1 cellular context compared by ENCODE assay signal in genomic region chr6:52598123-52598823, GRCh38.
TF ChIP-seq lines count a peak whose summit lies in the region.

No MANE protein-coding gene starts in this region.

TF ChIP-seq in K562, 482 proteins besides CTCF, POLR2A, EP300 and RAD21 (continued from another document and continues in another):
- TF ChIP-seq CUX1 (CRISPR knock-in tag; IDR thresholded peaks at IDR 0.05) (no peak), ZNF449 (CRISPR knock-in tag; IDR thresholded peaks at IDR 0.05) (no peak), HDAC3 (IDR thresholded peaks at IDR 0.05; ENCODE audit: borderline replicate concordance, partially characterized antibody) (no peak), HNRNPUL1 (IDR thresholded peaks at IDR 0.05; ENCODE audit: low read length) (no peak), CBFA2T3 (IDR thresholded peaks at IDR 0.05) (no peak), GTF2E2 (tag; IDR thresholded peaks at IDR 0.05) (0 out of 2 replicates have a peak, but pooled peaks have one; percentile 24), GATAD2B (IDR thresholded peaks at IDR 0.05; ENCODE audit: borderline replicate concordance) (0 out of 2 replicates have a peak, but pooled peaks have one; percentile 73), MED1 (CRISPR knock-in tag; IDR thresholded peaks at IDR 0.05; ENCODE audit: borderline replicate concordance) (no peak), EZH2 (IDR thresholded peaks at IDR 0.05; ENCODE audit: borderline replicate concordance, low read depth, low read length) (no peak), NRF1 (conservative IDR thresholded peaks at IDR 0.05 in 1 of 2, IDR thresholded peaks at IDR 0.05 in 1 of 2) (peak in 1 of 2 experiments; percentile 25; a peak in 2 of 4 replicates), DLX4 (CRISPR knock-in tag; IDR thresholded peaks at IDR 0.05) (no peak), PHF8 (IDR thresholded peaks at IDR 0.05; ENCODE audit: borderline replicate concordance, low read length) (no peak; the same call in 1 of the 2 replicates), ZNF175 (CRISPR knock-in tag; IDR thresholded peaks at IDR 0.05; ENCODE audit: low read depth) (0 out of 2 replicates have a peak, but pooled peaks have one; percentile 51), RERE (CRISPR knock-in tag; IDR thresholded peaks at IDR 0.05; ENCODE audit: borderline replicate concordance) (no peak), SIN3A (IDR thresholded peaks at IDR 0.05; ENCODE audit: borderline replicate concordance in 2 of 2, control insufficient read depth in 1 of 2, low read depth in 2 of 2, low read length in 2 of 2) (0 out of 4 replicates have a peak, but pooled peaks of 1 of the 2 experiments have one; percentile 23), CBX1 (IDR thresholded peaks at IDR 0.05; ENCODE audit: low read depth) (0 out of 2 replicates have a peak, but pooled peaks have one; percentile 27), ZNF274 (IDR thresholded peaks at IDR 0.05; ENCODE audit: borderline replicate concordance, low read depth, low read length) (no peak), TGIF2 (CRISPR knock-in tag; IDR thresholded peaks at IDR 0.05) (no peak), ZNF780A (CRISPR knock-in tag; IDR thresholded peaks at IDR 0.05) (no peak), ZNF639 (CRISPR knock-in tag; conservative IDR thresholded peaks at IDR 0.05 in 1 of 2, IDR thresholded peaks at IDR 0.05 in 1 of 2) (no peak), WHSC1 (IDR thresholded peaks at IDR 0.05; ENCODE audit: low read length) (no peak), SRSF7 (optimal IDR thresholded peaks at IDR 0.05; ENCODE audit: low read depth, low read length) (no peak), SLC30A9 (CRISPR knock-in tag; IDR thresholded peaks at IDR 0.05) (no peak), PURB (CRISPR knock-in tag; IDR thresholded peaks at IDR 0.05; ENCODE audit: low read depth) (no peak), HDAC6 (IDR thresholded peaks at IDR 0.05; ENCODE audit: low read depth, low read length) (no peak), POLR2AphosphoS5 (IDR thresholded peaks at IDR 0.05; ENCODE audit: control insufficient read depth, insufficient read depth, low read depth, low read length) (peak; percentile 59), ZSCAN29 (IDR thresholded peaks at IDR 0.05) (no peak), STAG1 (CRISPR knock-in tag; IDR thresholded peaks at IDR 0.05; ENCODE audit: borderline replicate concordance) (no peak), SMARCE1 (IDR thresholded peaks at IDR 0.05) (no peak), ZNF445 (CRISPR knock-in tag; IDR thresholded peaks at IDR 0.05; ENCODE audit: low read depth) (no peak), ARHGAP35 (IDR thresholded peaks at IDR 0.05; ENCODE audit: partially characterized antibody) (no peak), SMAD4 (CRISPR knock-in tag; conservative IDR thresholded peaks at IDR 0.05) (peak; percentile 37; the same call in 1 of the 2 replicates), ZNF77 (CRISPR knock-in tag; IDR thresholded peaks at IDR 0.05) (no peak), HMG20B (CRISPR knock-in tag; IDR thresholded peaks at IDR 0.05) (no peak)
- TF ChIP-seq, protein P1, sequence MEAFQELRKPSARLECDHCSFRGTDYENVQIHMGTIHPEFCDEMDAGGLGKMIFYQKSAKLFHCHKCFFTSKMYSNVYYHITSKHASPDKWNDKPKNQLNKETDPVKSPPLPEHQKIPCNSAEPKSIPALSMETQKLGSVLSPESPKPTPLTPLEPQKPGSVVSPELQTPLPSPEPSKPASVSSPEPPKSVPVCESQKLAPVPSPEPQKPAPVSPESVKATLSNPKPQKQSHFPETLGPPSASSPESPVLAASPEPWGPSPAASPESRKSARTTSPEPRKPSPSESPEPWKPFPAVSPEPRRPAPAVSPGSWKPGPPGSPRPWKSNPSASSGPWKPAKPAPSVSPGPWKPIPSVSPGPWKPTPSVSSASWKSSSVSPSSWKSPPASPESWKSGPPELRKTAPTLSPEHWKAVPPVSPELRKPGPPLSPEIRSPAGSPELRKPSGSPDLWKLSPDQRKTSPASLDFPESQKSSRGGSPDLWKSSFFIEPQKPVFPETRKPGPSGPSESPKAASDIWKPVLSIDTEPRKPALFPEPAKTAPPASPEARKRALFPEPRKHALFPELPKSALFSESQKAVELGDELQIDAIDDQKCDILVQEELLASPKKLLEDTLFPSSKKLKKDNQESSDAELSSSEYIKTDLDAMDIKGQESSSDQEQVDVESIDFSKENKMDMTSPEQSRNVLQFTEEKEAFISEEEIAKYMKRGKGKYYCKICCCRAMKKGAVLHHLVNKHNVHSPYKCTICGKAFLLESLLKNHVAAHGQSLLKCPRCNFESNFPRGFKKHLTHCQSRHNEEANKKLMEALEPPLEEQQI (IDR thresholded peaks at IDR 0.05): no peak
- TF ChIP-seq, protein P2, sequence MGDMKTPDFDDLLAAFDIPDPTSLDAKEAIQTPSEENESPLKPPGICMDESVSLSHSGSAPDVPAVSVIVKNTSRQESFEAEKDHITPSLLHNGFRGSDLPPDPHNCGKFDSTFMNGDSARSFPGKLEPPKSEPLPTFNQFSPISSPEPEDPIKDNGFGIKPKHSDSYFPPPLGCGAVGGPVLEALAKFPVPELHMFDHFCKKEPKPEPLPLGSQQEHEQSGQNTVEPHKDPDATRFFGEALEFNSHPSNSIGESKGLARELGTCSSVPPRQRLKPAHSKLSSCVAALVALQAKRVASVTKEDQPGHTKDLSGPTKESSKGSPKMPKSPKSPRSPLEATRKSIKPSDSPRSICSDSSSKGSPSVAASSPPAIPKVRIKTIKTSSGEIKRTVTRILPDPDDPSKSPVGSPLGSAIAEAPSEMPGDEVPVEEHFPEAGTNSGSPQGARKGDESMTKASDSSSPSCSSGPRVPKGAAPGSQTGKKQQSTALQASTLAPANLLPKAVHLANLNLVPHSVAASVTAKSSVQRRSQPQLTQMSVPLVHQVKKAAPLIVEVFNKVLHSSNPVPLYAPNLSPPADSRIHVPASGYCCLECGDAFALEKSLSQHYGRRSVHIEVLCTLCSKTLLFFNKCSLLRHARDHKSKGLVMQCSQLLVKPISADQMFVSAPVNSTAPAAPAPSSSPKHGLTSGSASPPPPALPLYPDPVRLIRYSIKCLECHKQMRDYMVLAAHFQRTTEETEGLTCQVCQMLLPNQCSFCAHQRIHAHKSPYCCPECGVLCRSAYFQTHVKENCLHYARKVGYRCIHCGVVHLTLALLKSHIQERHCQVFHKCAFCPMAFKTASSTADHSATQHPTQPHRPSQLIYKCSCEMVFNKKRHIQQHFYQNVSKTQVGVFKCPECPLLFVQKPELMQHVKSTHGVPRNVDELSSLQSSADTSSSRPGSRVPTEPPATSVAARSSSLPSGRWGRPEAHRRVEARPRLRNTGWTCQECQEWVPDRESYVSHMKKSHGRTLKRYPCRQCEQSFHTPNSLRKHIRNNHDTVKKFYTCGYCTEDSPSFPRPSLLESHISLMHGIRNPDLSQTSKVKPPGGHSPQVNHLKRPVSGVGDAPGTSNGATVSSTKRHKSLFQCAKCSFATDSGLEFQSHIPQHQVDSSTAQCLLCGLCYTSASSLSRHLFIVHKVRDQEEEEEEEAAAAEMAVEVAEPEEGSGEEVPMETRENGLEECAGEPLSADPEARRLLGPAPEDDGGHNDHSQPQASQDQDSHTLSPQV (IDR thresholded peaks at IDR 0.05): peak; percentile 69; the same call in 1 of the 2 replicates
- TF ChIP-seq, protein P3, sequence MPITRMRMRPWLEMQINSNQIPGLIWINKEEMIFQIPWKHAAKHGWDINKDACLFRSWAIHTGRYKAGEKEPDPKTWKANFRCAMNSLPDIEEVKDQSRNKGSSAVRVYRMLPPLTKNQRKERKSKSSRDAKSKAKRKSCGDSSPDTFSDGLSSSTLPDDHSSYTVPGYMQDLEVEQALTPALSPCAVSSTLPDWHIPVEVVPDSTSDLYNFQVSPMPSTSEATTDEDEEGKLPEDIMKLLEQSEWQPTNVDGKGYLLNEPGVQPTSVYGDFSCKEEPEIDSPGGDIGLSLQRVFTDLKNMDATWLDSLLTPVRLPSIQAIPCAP (CRISPR knock-in tag; IDR thresholded peaks at IDR 0.05; ENCODE audit: borderline replicate concordance): no peak
